In the genomic region with DNA sequence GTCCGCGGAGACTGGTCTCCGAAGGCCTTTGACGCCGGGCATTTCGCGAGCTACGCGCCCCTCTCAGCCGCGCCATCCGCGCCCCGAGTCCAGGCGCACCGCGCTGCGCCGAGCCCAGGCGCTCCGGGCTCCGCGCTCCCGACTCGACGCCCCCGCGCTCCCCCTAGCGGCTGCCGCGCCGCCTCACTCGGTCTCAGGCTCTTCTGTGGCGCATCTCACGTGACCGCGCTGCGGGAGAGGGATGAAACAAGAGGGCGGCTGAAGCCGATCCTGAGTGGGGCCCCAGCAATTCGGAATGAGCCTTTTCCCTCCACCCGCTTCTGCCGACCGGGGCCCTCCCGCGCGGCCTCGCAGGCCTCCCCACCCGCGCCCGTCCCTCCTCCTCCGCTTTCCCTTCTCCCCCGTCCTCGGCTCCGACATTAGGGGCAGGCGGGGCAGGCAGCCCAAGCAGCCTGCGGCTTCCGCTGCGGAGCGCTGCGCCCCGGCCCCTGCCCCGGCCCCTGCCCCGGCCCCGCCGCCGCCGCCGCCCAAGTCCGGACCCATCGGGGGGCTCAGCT, we compare ENCODE assay signal across 8 cellular contexts. TPM values are rescaled to one million over a fixed set of nuclear protein-coding genes. Genes with fewer than 3 reads are reported as not detected.
DNase-seq lines count a peak whose midpoint lies in the region; ATAC-seq and TF ChIP-seq lines count a peak whose summit lies in the region.

No MANE protein-coding gene starts in this region.

- no peaks in the 10 kb centered on the region for H3K36me3 ChIP-seq in testis (ENCODE audit: low read depth, missing control alignments)

- TF ChIP-seq CTCF in LNCAP (IDR thresholded peaks at IDR 0.05) (peak; percentile 91), omental fat pad (IDR thresholded peaks at IDR 0.05) (peak in 2 of 3 donors; percentile 65 to 68), testis (IDR thresholded peaks at IDR 0.05) (peak; percentile 93 to 96 (median 95))

- peaks cover 6% of the 10 kb centered on the region for H3K4me1 ChIP-seq in testis

- WGBS in testis, 2 donors, result 1% methylated on average over 64 of the region's 71 CpGs; no CpG with 5 or more reads in 1 of the 2 donors

- intact Hi-C loops in testis (cut with DNase I; ENCODE audit: low total_unique reads), result no loop called here

- TF ChIP-seq POLR2A in testis (IDR thresholded peaks at IDR 0.05), result no peak

- DNase-seq in GDM1 (lab: John Stamatoyannopoulos, UW), result peak; percentile 82
- peak; percentile 89 for DNase-seq in H4 (ENCODE audit: low spot score)
- peak; percentile 64 to 84 for DNase-seq in SHP77 (lab: John Stamatoyannopoulos, UW)
- peak; percentile 78 to 88 (median 85) for DNase-seq in activated naive CD4-positive, alpha-beta T cell (lab: John Stamatoyannopoulos, UW)
- DNase-seq in germinal center (ENCODE audit: low spot score), result peak; percentile 86
- peak; percentile 88 for DNase-seq in omental fat pad (ENCODE audit: low spot score)
- peak; percentile 96 for DNase-seq in testis

- H3K9me3 ChIP-seq in testis, result no peaks in the 10 kb centered on the region

- peak; percentile 86 for ATAC-seq in omental fat pad (ENCODE audit: low FRiP score)

- H3K4me3 ChIP-seq in testis, result peak overlapping the region; percentile 73 to 90

- H3K27me3 ChIP-seq in testis, result no peaks in the 10 kb centered on the region

- peak overlapping the region; percentile 67 to 95 for H3K27ac ChIP-seq in testis

RNA-seq across cellular contexts. Expression of gene AMZ2, which starts 42.5 kb away (rescaled TPM):
- total RNA-seq in H4 (2014; rRNA removed; shearing (Covaris generic)), result 180 and 190 TPM in 2 replicates
- 10 to 100 TPM; 26.6 to 59.6 (median 48.1) TPM for total RNA-seq in omental fat pad
- 100 to 1,000 TPM; 143 to 201 TPM for total RNA-seq in testis
- polyA plus RNA-seq in testis (ENCODE audit: insufficient read depth, low read depth, low replicate concordance), result 457 TPM

Comparison
In these comparisons a context has a peak if more than half of its experiments do, and no peak if none do; other contexts are left out.
1. Peak in every context shown above with its lines: DNase-seq, ATAC-seq, H3K4me3 ChIP-seq and H3K27ac ChIP-seq.